Comparison of ENCODE assay signal across 8 cellular contexts in genomic region chr19:45972081-45972943, GRCh38. TPM values are rescaled to one million over a fixed set of nuclear protein-coding genes. Genes with fewer than 3 reads are reported as not detected.
DNase-seq lines count a peak whose midpoint lies in the region.

No MANE protein-coding gene starts in this region.

- no peaks in the 10 kb centered on the region for H4K20me1 ChIP-seq in Karpas-422 (ENCODE audit: insufficient read depth, low read depth, low read length)

- H3K4me2 ChIP-seq in Karpas-422 (ENCODE audit: low read depth, low read length, poor library complexity, severe bottlenecking), result no peak overlapping the region

- no peaks in the 10 kb centered on the region; the same call in 1 of the 2 replicates for H3K4me1 ChIP-seq in iPS-20b (ENCODE audit: insufficient read depth, low read length)
- peaks cover 7% of the 10 kb centered on the region for H3K4me1 ChIP-seq in Karpas-422 (ENCODE audit: low read length)

- H3K9me3 ChIP-seq in iPS-20b (ENCODE audit: insufficient read depth, low read depth, low read length), result no peaks in the 10 kb centered on the region
- H3K9me3 ChIP-seq in Karpas-422 (ENCODE audit: low read length), result no peaks in the 10 kb centered on the region

- no peaks in the 10 kb centered on the region for H3K9me2 ChIP-seq in Karpas-422 (replicated peaks; ENCODE audit: insufficient read depth, low read length)

- peaks cover 20% of the 10 kb centered on the region for H3K4me1 Mint-ChIP-seq in activated naive CD4-positive, alpha-beta T cell treated with anti-CD3 and anti-CD28 coated beads, Interleukin-2, amount 10 ng/mL, durations not matched to agents 7 days and 5 days
- peaks cover 19% of the 10 kb centered on the region for H3K4me1 Mint-ChIP-seq in stimulated activated naive CD8-positive, alpha-beta T cell treated with anti-CD3 and anti-CD28 coated beads, Interleukin-15, Interleukin-2, amounts not matched to agents 100 ng/mL and 50 ng/mL, for 24 hours (ENCODE audit: low read depth)

- H3K27me3 Mint-ChIP-seq in activated naive CD4-positive, alpha-beta T cell treated with anti-CD3 and anti-CD28 coated beads, Interleukin-2, amount 10 ng/mL, durations not matched to agents 7 days and 5 days, result peaks cover 93% of the 10 kb centered on the region
- peaks cover 71% of the 10 kb centered on the region for H3K27me3 Mint-ChIP-seq in stimulated activated naive CD8-positive, alpha-beta T cell treated with anti-CD3 and anti-CD28 coated beads, Interleukin-15, Interleukin-2, amounts not matched to agents 100 ng/mL and 50 ng/mL, for 24 hours

- H3K9me3 Mint-ChIP-seq in activated naive CD4-positive, alpha-beta T cell treated with anti-CD3 and anti-CD28 coated beads, Interleukin-2, amount 10 ng/mL, durations not matched to agents 7 days and 5 days, result no peaks in the 10 kb centered on the region
- H3K9me3 Mint-ChIP-seq in stimulated activated naive CD8-positive, alpha-beta T cell treated with anti-CD3 and anti-CD28 coated beads, Interleukin-15, Interleukin-2, amounts not matched to agents 100 ng/mL and 50 ng/mL, for 24 hours, result no peaks in the 10 kb centered on the region

- no peak overlapping the region for H3K27ac Mint-ChIP-seq in activated naive CD4-positive, alpha-beta T cell treated with anti-CD3 and anti-CD28 coated beads, Interleukin-2, amount 10 ng/mL, durations not matched to agents 7 days and 5 days
- peak overlapping the region; percentile 3 for H3K27ac Mint-ChIP-seq in stimulated activated naive CD8-positive, alpha-beta T cell treated with anti-CD3 and anti-CD28 coated beads, Interleukin-15, Interleukin-2, amounts not matched to agents 100 ng/mL and 50 ng/mL, for 24 hours

- no peak overlapping the region for H3K27ac ChIP-seq in iPS-20b (ENCODE audit: low read length)
- H3K27ac ChIP-seq in Karpas-422 (ENCODE audit: low read length), result no peak overlapping the region

- H3K4me3 ChIP-seq in iPS-20b (ENCODE audit: low read length) (peak overlapping the region; percentile 58; the same call in 1 of the 2 replicates), Karpas-422 (ENCODE audit: low read length) (no peak overlapping the region)

- H3K79me2 ChIP-seq in Karpas-422 (ENCODE audit: low read length), result no peaks in the 10 kb centered on the region

- DNase-seq in MV-4-11 (lab: John Stamatoyannopoulos, UW), result peak; percentile 41
- DNase-seq in activated naive CD4-positive, alpha-beta T cell treated with anti-CD3 and anti-CD28 coated beads, Interleukin-2, amount 10 ng/mL, durations not matched to agents 7 days and 5 days, result peak; percentile 39
- no peak for DNase-seq in A172 (ENCODE audit: low spot score)
- no peak for DNase-seq in NCI-H2227 treated with DMSO at 0.1 percent for 48 hours (lab: John Stamatoyannopoulos, UW)
- no peak for DNase-seq in NCI-H2081 treated with DMSO at 0.1 percent for 48 hours (lab: John Stamatoyannopoulos, UW)
- DNase-seq in Karpas-422, result no peak

- H3K27me3 ChIP-seq in iPS-20b (ENCODE audit: insufficient read depth, low read length), result peaks cover 19% of the 10 kb centered on the region
- no peaks in the 10 kb centered on the region for H3K27me3 ChIP-seq in Karpas-422 (ENCODE audit: low read length)

- H3K36me3 Mint-ChIP-seq in activated naive CD4-positive, alpha-beta T cell treated with anti-CD3 and anti-CD28 coated beads, Interleukin-2, amount 10 ng/mL, durations not matched to agents 7 days and 5 days, result no peaks in the 10 kb centered on the region
- no peaks in the 10 kb centered on the region for H3K36me3 Mint-ChIP-seq in stimulated activated naive CD8-positive, alpha-beta T cell treated with anti-CD3 and anti-CD28 coated beads, Interleukin-15, Interleukin-2, amounts not matched to agents 100 ng/mL and 50 ng/mL, for 24 hours (ENCODE audit: low read depth)

- CTCF ChIA-PET in activated naive CD4-positive, alpha-beta T cell treated with anti-CD3 and anti-CD28 coated beads, Interleukin-2, amount 10 ng/mL, durations not matched to agents 7 days and 5 days (lab: Charles Lee), result no interaction called here

- H3K9ac ChIP-seq in iPS-20b (ENCODE audit: low read depth, low read length), result no peak overlapping the region
- no peak overlapping the region for H3K9ac ChIP-seq in Karpas-422 (ENCODE audit: low read length)

- H2AFZ ChIP-seq in Karpas-422 (ENCODE audit: low read length), result no peak overlapping the region

- H3K36me3 ChIP-seq in iPS-20b (ENCODE audit: insufficient read depth, low read depth, low read length) (no peaks in the 10 kb centered on the region), Karpas-422 (ENCODE audit: insufficient read depth, low read length) (no peaks in the 10 kb centered on the region)

- no peak overlapping the region for H3K4me3 Mint-ChIP-seq in activated naive CD4-positive, alpha-beta T cell treated with anti-CD3 and anti-CD28 coated beads, Interleukin-2, amount 10 ng/mL, durations not matched to agents 7 days and 5 days
- H3K4me3 Mint-ChIP-seq in stimulated activated naive CD8-positive, alpha-beta T cell treated with anti-CD3 and anti-CD28 coated beads, Interleukin-15, Interleukin-2, amounts not matched to agents 100 ng/mL and 50 ng/mL, for 24 hours, result peak overlapping the region; percentile 23

RNA-seq across cellular contexts. Expression of gene NOVA2, which starts 1.4 kb away (rescaled TPM):
- 0.17 and 0.53 TPM in 2 replicates for total RNA-seq in A172 (2014; rRNA removed; shearing (Covaris generic))
- 0.07 TPM in 1 of 2 replicates, not detected in the other for total RNA-seq in Karpas-422 (2014; rRNA removed; shearing (Covaris generic); ENCODE audit: low replicate concordance)

RNA-seq across cellular contexts. Expression of gene CCDC61, which starts 23.0 kb away (rescaled TPM):
- 2.4 and 3.1 TPM in 2 replicates for total RNA-seq in A172 (2014; rRNA removed; shearing (Covaris generic))
- total RNA-seq in Karpas-422 (2014; rRNA removed; shearing (Covaris generic); ENCODE audit: low replicate concordance), result 6.4 and 13.5 TPM in 2 replicates

RNA-seq across cellular contexts. Expression of gene PGLYRP1, which starts 50.5 kb away (rescaled TPM):
- total RNA-seq in A172 (2014; rRNA removed; shearing (Covaris generic)), result not detected in 2 replicates
- not detected in 2 replicates for total RNA-seq in Karpas-422 (2014; rRNA removed; shearing (Covaris generic); ENCODE audit: low replicate concordance)

RNA-seq across cellular contexts. Expression of gene NANOS2, which starts 57.7 kb away (rescaled TPM):
- total RNA-seq in A172 (2014; rRNA removed; shearing (Covaris generic)), result not detected in 2 replicates
- not detected in 2 replicates for total RNA-seq in Karpas-422 (2014; rRNA removed; shearing (Covaris generic); ENCODE audit: low replicate concordance)

Comparison
In these comparisons a context has a peak if more than half of its experiments do, and no peak if none do; other contexts are left out.
1. DNase-seq: peak in MV-4-11 (single experiment) and activated naive CD4-positive, alpha-beta T cell treated with anti-CD3 and anti-CD28 coated beads, Interleukin-2, amount 10 ng/mL, durations not matched to agents 7 days and 5 days (single experiment); none in A172 (single experiment), NCI-H2227 treated with DMSO at 0.1 percent for 48 hours (single experiment), NCI-H2081 treated with DMSO at 0.1 percent for 48 hours (single experiment) and Karpas-422 (single experiment).